Comparison of ENCODE assay signal across 17 cellular contexts in genomic region chr10:60008816-60009215, GRCh38.
A peak's percentile ranks its signal among the peaks of the same experiment; 100 is the strongest.
DNase-seq lines count a peak whose midpoint lies in the region; ATAC-seq and TF ChIP-seq lines count a peak whose summit lies in the region.
"Had no signal": no experiment of that assay in that cellular context is flagged by ENCODE, and none has a peak within 500 bp of the region (broad histone marks: within the 10 kb centered on the region; RNA-seq: fewer than 3 reads in every experiment).

No MANE protein-coding gene starts in this region.

- no peaks in the 10 kb centered on the region for H3K79me2 ChIP-seq in PC-3 (ENCODE audit: low read length)

- intact Hi-C loops in PC-3 (cut with micrococcal nuclease) (loop anchor here (1.0 to 2.0 kb wide), 3 partner anchors 15 to 101 kb away; no protein-coding TSS in a partner anchor), heart right ventricle (cut with DNase I) (no loop called here)

- peak overlapping the region; percentile 36 for H3K4me2 ChIP-seq in PC-3 (ENCODE audit: low read length)

- H3K4me3 ChIP-seq in PC-3 (ENCODE audit: low read length) (no peak overlapping the region), epithelial cell of esophagus (ENCODE audit: low read length) (no peak overlapping the region), coronary artery (no peak overlapping the region), heart right ventricle (no peak overlapping the region)
- H3K4me3 ChIP-seq: GM12878, K562 had no signal

- no peak overlapping the region for H2AFZ ChIP-seq in PC-3 (ENCODE audit: low read length)

- CTCF ChIA-PET in PC-3 (lab: Charles Lee): no interaction called here

- DNase-seq in Daoy (ENCODE audit: low read depth): peak; percentile 17
- DNase-seq in PC-3: peak; percentile 74
- peak; percentile 30 for DNase-seq in epithelial cell of esophagus (ENCODE audit: low read depth)
- peak; percentile 15 for DNase-seq in renal cortical epithelial cell (ENCODE audit: low read depth)
- DNase-seq in coronary artery (ENCODE audit: low spot score): no peak
- no peak for DNase-seq in activated naive CD4-positive, alpha-beta T cell treated with anti-CD3 and anti-CD28 coated beads, Interleukin-2, amount 50 U/mL, for 16 hours
- no peak for DNase-seq in heart right ventricle
- DNase-seq: CD4-positive, alpha-beta T cell; DND-41; GDM1; HCEC 1CT; NCI-H1436; NCI-H2029 treated with DMSO at 0.1 percent for 48 hours; NCI-H2171 treated with DMSO at 0.1 percent for 48 hours; SHP77 had no signal

- H3K27me3 ChIP-seq in PC-3 (ENCODE audit: low read length) (no peaks in the 10 kb centered on the region), heart right ventricle (no peaks in the 10 kb centered on the region)

- no peak overlapping the region for H3K9ac ChIP-seq in PC-3 (ENCODE audit: low read length)

- ATAC-seq in PC-3 (peak; percentile 79), heart right ventricle (no peak)
- ATAC-seq: GM12878, K562 had no signal

- H3F3A ChIP-seq in PC-3 (ENCODE audit: low read length, unreplicated experiment): no peaks in the 10 kb centered on the region

- H4K20me1 ChIP-seq in PC-3 (ENCODE audit: low read length): no peaks in the 10 kb centered on the region

- 79 to 89% methylated on average over 4 of the region's 4 CpGs for WGBS in heart right ventricle, 2 donors

- no peaks in the 10 kb centered on the region for H3K9me2 ChIP-seq in PC-3 (replicated peaks; ENCODE audit: low read length)

- H3K27ac ChIP-seq in PC-3 (ENCODE audit: low read length): peak overlapping the region; percentile 48
- H3K27ac ChIP-seq in coronary artery: no peak overlapping the region
- H3K27ac ChIP-seq in heart right ventricle: no peak overlapping the region

- H3K9me3 ChIP-seq in PC-3 (ENCODE audit: low read length) (no peaks in the 10 kb centered on the region), heart right ventricle (no peaks in the 10 kb centered on the region)

- TF ChIP-seq CTCF in PC-3 (conservative IDR thresholded peaks at IDR 0.05; ENCODE audit: low read depth, low read length) (peak; percentile 60), epithelial cell of esophagus (IDR thresholded peaks at IDR 0.05; ENCODE audit: insufficient read depth, low read depth, low read length, missing control alignments) (no peak), coronary artery (IDR thresholded peaks at IDR 0.05) (no peak), heart right ventricle (IDR thresholded peaks at IDR 0.05) (no peak)

- H3K4me1 ChIP-seq in PC-3 (ENCODE audit: insufficient read depth, low read length): peaks cover 17% of the 10 kb centered on the region
- H3K4me1 ChIP-seq in heart right ventricle: no peaks in the 10 kb centered on the region

- POLR2A ChIA-PET in PC-3 (lab: Charles Lee; ENCODE audit: unreplicated experiment): no interaction called here

- BruUV-seq in PC-3 (replicated peaks; lab: Mats Ljungman, UMichigan): no TSS peak

- H3K36me3 ChIP-seq in PC-3 (ENCODE audit: low read depth, low read length): no peaks in the 10 kb centered on the region
- H3K36me3 ChIP-seq in heart right ventricle: no peaks in the 10 kb centered on the region

Comparison
In these comparisons a context has a peak if more than half of its experiments do, and no peak if none do; other contexts are left out.
1. DNase-seq: peak in Daoy (single experiment), PC-3 (single experiment), epithelial cell of esophagus (single experiment) and renal cortical epithelial cell (single experiment); none in coronary artery (single experiment), activated naive CD4-positive, alpha-beta T cell treated with anti-CD3 and anti-CD28 coated beads, Interleukin-2, amount 50 U/mL, for 16 hours (single experiment) and heart right ventricle (0 of 2).